15 cellular contexts compared by ENCODE assay signal in genomic region chr1:201262963-201263608, GRCh38. TPM values are rescaled to one million over a fixed set of nuclear protein-coding genes. Genes with fewer than 3 reads are reported as not detected.
DNase-seq lines count a peak whose midpoint lies in the region; ATAC-seq and TF ChIP-seq lines count a peak whose summit lies in the region.
"Had no signal": no experiment of that assay in that cellular context is flagged by ENCODE, and none has a peak within 500 bp of the region (broad histone marks: within the 10 kb centered on the region; RNA-seq: fewer than 3 reads in every experiment).

No MANE protein-coding gene starts in this region.

- no peak overlapping the region for H3K27ac Mint-ChIP-seq in endodermal cell

- CTCF ChIA-PET in A673 (lab: Charles Lee): no interaction called here

- H3K36me3 ChIP-seq in A673 (ENCODE audit: insufficient read depth, low read length, poor library complexity, severe bottlenecking) (no peaks in the 10 kb centered on the region), endodermal cell (ENCODE audit: control insufficient read depth, insufficient read depth, low read length) (no peaks in the 10 kb centered on the region)
- H3K36me3 ChIP-seq: BLaER1 treated with 17β-estradiol and CSF1 and Interleukin-3, amounts not matched to agents 10 nM and 100 nM; SJCRH30 had no signal

- POLR2A ChIA-PET in A673 (lab: Charles Lee; ENCODE audit: low non-redundant PET): interaction anchor here (0.5 kb wide), 1 partner anchor 26 kb away, joined by 10 read pairs; no protein-coding TSS in a partner anchor

- peak overlapping the region; percentile 99 for H3K27ac ChIP-seq in A673 (ENCODE audit: low read depth, low read length, poor library complexity, severe bottlenecking)
- H3K27ac ChIP-seq in endodermal cell (ENCODE audit: low read depth, low read length): no peak overlapping the region
- H3K27ac ChIP-seq: BLaER1 treated with 17β-estradiol and CSF1 and Interleukin-3, amounts not matched to agents 10 nM and 100 nM; SJCRH30 had no signal

- intact Hi-C loops in A673 (cut with micrococcal nuclease; ENCODE audit: unreplicated experiment): no loop called here

- no peaks in the 10 kb centered on the region for H3K36me3 Mint-ChIP-seq in endodermal cell (ENCODE audit: low read depth)

- no peak for TF ChIP-seq CTCF in A673 (conservative IDR thresholded peaks at IDR 0.05; ENCODE audit: low read depth, low read length)
- no peak for TF ChIP-seq CTCF in endodermal cell (conservative IDR thresholded peaks at IDR 0.05)

- 91 to 93% methylated on average over 3 to 7 of the region's 7 CpGs for WGBS in endodermal cell (ENCODE audit: insufficient coverage in 1 of 2, insufficient read length in 1 of 2), 2 experiments

- H3K4me1 ChIP-seq in A673 (ENCODE audit: insufficient read depth, low read length, poor library complexity, severe bottlenecking) (peaks cover 54% of the 10 kb centered on the region), endodermal cell (ENCODE audit: control insufficient read depth, insufficient read depth, low read length) (no peaks in the 10 kb centered on the region)

- peaks cover 4% of the 10 kb centered on the region for H3K4me1 Mint-ChIP-seq in endodermal cell

- no peak overlapping the region for H3K9ac ChIP-seq in endodermal cell (ENCODE audit: extremely low read depth, low read length, poor library complexity, severe bottlenecking)
- H3K9ac ChIP-seq: BLaER1 treated with 17β-estradiol and CSF1 and Interleukin-3, amounts not matched to agents 10 nM and 100 nM had no signal

- H3K27me3 ChIP-seq in A673 (replicated peaks; ENCODE audit: insufficient read depth, low read depth, low read length, poor library complexity) (no peaks in the 10 kb centered on the region), endodermal cell (ENCODE audit: control insufficient read depth, insufficient read depth, low read length, poor library complexity, severe bottlenecking) (peaks cover 40% of the 10 kb centered on the region)
- H3K27me3 ChIP-seq: SJCRH30 had no signal

- no peaks in the 10 kb centered on the region for H3K9me3 Mint-ChIP-seq in endodermal cell

- no TSS peak for BruUV-seq in A673 (replicated peaks; lab: Mats Ljungman, UMichigan)

- no peak overlapping the region for H3K4me3 Mint-ChIP-seq in endodermal cell

- H3K9me3 ChIP-seq in A673 (ENCODE audit: low read depth, low read length, poor library complexity, severe bottlenecking): no peaks in the 10 kb centered on the region
- no peaks in the 10 kb centered on the region for H3K9me3 ChIP-seq in endodermal cell (ENCODE audit: control insufficient read depth, low read length)
- H3K9me3 ChIP-seq: BLaER1 treated with 17β-estradiol and CSF1 and Interleukin-3, amounts not matched to agents 10 nM and 100 nM; SJCRH30 had no signal

- peaks cover 37% of the 10 kb centered on the region for H3K27me3 Mint-ChIP-seq in endodermal cell (ENCODE audit: insufficient read depth)

- no peak overlapping the region for H3K4me3 ChIP-seq in A673 (ENCODE audit: low read depth, low read length, poor library complexity, severe bottlenecking)
- H3K4me3 ChIP-seq in endodermal cell (ENCODE audit: low read length): no peak overlapping the region
- H3K4me3 ChIP-seq: BLaER1 treated with 17β-estradiol and CSF1 and Interleukin-3, amounts not matched to agents 10 nM and 100 nM; SJCRH30 had no signal

- DNase-seq in A673 (ENCODE audit: low spot score): no peak
- peak; percentile 1 for DNase-seq in Ammon's horn (ENCODE audit: low spot score)
- peak; percentile 26 for DNase-seq in endodermal cell
- DNase-seq in myocyte (ENCODE audit: low read depth): peak; percentile 73
- DNase-seq in RPMI8226: no peak
- no peak for DNase-seq in RKO (ENCODE audit: low spot score)
- DNase-seq: KBM-7, NCI-H1092 treated with DMSO at 0.1 percent for 48 hours, NCI-H187 treated with DMSO at 0.1 percent for 48 hours, NCI-H2171, NCI-H446 treated with DMSO at 0.1 percent for 48 hours, NCI-H748 treated with DMSO at 0.1 percent for 48 hours, SJCRH30 had no signal

- no peak for ATAC-seq in HG02870 (IDR thresholded peaks at IDR 0.05; ENCODE audit: unreplicated experiment)

RNA-seq across cellular contexts. Expression of gene PKP1, which starts 20.2 kb away (rescaled TPM):
- total RNA-seq in A673 (2021) (492 and 535 TPM in 2 replicates), endodermal cell (under 1 TPM; 0.18 to 0.44 TPM), myocyte (0.05 and 0.13 TPM in 2 replicates)
- polyA plus RNA-seq in endodermal cell (2013, experiment 1 of 2): not detected
- polyA plus RNA-seq in endodermal cell (2013, experiment 2 of 2): not detected
- polyA plus RNA-seq in myocyte (2012): 1.0 TPM
- total RNA-seq: SJCRH30 had no signal

Comparison
In these comparisons a context has a peak if more than half of its experiments do, and no peak if none do; other contexts are left out.
1. DNase-seq: peak in Ammon's horn (single experiment), endodermal cell (single experiment) and myocyte (single experiment); none in A673 (single experiment), RPMI8226 (single experiment) and RKO (single experiment).
2. RNA of gene PKP1, which starts 20.2 kb away (total RNA-seq): 492 to 535 TPM in A673; 0.18 to 0.44 TPM in endodermal cell and 0.05 to 0.13 TPM in myocyte; every median in the first group is over 100 times any median in the second.